In genomic region chr11:59615637-59616395, GRCh38 we compare ENCODE assay signal across 8 cellular contexts. TPM values are rescaled to one million over a fixed set of nuclear protein-coding genes. Genes with fewer than 3 reads are reported as not detected.
A peak's percentile ranks its signal among the peaks of the same experiment; 100 is the strongest.
DNase-seq lines count a peak whose midpoint lies in the region; ATAC-seq and TF ChIP-seq lines count a peak whose summit lies in the region.

Gene OSBP, minus strand, starts transcription at chr11:59615774. Its CDS starts 110 bp downstream, at chr11:59615664.

- no peaks in the 10 kb centered on the region for H3K36me3 ChIP-seq in lung (ENCODE audit: control insufficient read depth in 2 of 2, insufficient read depth in 2 of 2, low read length in 2 of 2)

- H3K27me3 ChIP-seq in lung (ENCODE audit: control insufficient read depth, insufficient read depth) = no peaks in the 10 kb centered on the region

- POLR2A ChIA-PET in activated CD8-positive, alpha-beta memory T cell treated with anti-CD3 and anti-CD28 coated beads for 36 hours (lab: Charles Lee) = interaction anchor here (0.9 to 1.4 kb wide), 3 partner anchors 53 to 61 kb away, joined by 4 to 13 read pairs (median 9); partner anchors contain the start of gene PATL1

- ATAC-seq in lung (ENCODE audit: insufficient read depth, low FRiP score) = peak; percentile 94

- no peaks in the 10 kb centered on the region for H3K9me3 ChIP-seq in lung (ENCODE audit: control insufficient read depth in 2 of 2, insufficient read depth in 1 of 2, low read length in 1 of 2)

- CTCF ChIA-PET in activated CD8-positive, alpha-beta memory T cell treated with anti-CD3 and anti-CD28 coated beads for 36 hours (lab: Charles Lee) = interaction anchor here (0.7 to 1.5 kb wide), 4 partner anchors 39 to 184 kb away, joined by 3 read pairs; partner anchors contain the start of gene PATL1

- no peak for TF ChIP-seq CTCF in GM20000 (IDR thresholded peaks at IDR 0.05; ENCODE audit: extremely low read depth, missing control alignments)
- TF ChIP-seq CTCF in lung (IDR thresholded peaks at IDR 0.05; ENCODE audit: control extremely low read depth, extremely low read depth) = no peak

- DNase-seq in COLO668 (lab: John Stamatoyannopoulos, UW; ENCODE audit: unreplicated experiment) (peak; percentile 99), GM20000 (ENCODE audit: low spot score) (peak; percentile 99), HT-29 (ENCODE audit: low spot score) (peak; percentile 100), NOMO-1 (lab: John Stamatoyannopoulos, UW; ENCODE audit: unreplicated experiment in 2 of 2) (peak; percentile 100), lung (ENCODE audit: low spot score) (peak; percentile 99)
- DNase-seq in effector CD8-positive, alpha-beta T cell (lab: John Stamatoyannopoulos, UW) = peak; percentile 99
- DNase-seq in stimulated activated CD4-positive, alpha-beta T cell treated with anti-CD3 and anti-CD28 coated beads, TNF-alpha, amount 100 ng/mL, for 4 hours (ENCODE audit: low read depth in 3 of 3) = peak; percentile 85 to 97 (median 95)

- H3K4me1 ChIP-seq in lung (ENCODE audit: control insufficient read depth in 2 of 2, insufficient read depth in 2 of 2, low read length in 2 of 2) = peaks cover 5 to 15% of the 10 kb centered on the region in 2 donors

- peak within 1 kb of the TSS; percentile 95 for H3K4me3 ChIP-seq in lung

- 0% methylated on average over 53 to 55 of the region's 55 CpGs for WGBS in lung, 2 donors

- H3K27ac ChIP-seq in lung (ENCODE audit: low read depth in 1 of 2, low read length in 1 of 2) = peak within 1 kb of the TSS; percentile 96 to 98

RNA-seq across cellular contexts. Expression of gene OSBP, which starts in this region (rescaled TPM):
- total RNA-seq in HT-29 (2014; rRNA removed; shearing (Covaris generic)) = 22.8 and 29.4 TPM in 2 replicates
- 10 to 100 TPM; 35.0 to 36.4 TPM for total RNA-seq in activated CD8-positive, alpha-beta memory T cell treated with anti-CD3 and anti-CD28 coated beads for 36 hours
- 10 to 100 TPM; 39.1 to 41.9 TPM for total RNA-seq in lung
- polyA plus RNA-seq in lung = 10 to 100 TPM; 12.0 to 21.2 TPM

Comparison
In these comparisons a context has a peak if more than half of its experiments do, and no peak if none do; other contexts are left out.
1. Peak in every context shown above with its lines: DNase-seq, ATAC-seq, H3K4me3 ChIP-seq and H3K27ac ChIP-seq.